In the genomic region with DNA sequence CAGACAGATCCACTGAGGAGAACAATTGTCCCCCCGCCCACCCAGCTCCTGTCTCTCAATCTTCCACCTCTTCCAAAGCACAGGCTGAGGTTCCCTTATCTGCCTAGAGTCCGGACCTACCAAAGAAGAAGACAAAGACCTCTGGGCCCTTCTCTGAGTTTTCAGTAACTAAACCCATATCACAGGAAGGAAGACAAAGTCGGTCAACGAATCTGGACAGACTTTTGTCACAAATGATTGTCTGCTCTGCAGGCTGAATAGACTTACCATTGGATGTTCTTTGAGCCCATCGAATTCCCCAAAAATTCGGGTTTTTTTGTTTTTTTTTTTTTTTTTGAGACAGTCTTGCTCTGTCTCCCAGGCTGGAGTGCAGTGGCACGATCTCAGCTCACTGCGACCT, we compare ENCODE assay signal across 32 cellular contexts. TPM values are rescaled to one million over a fixed set of nuclear protein-coding genes. Genes with fewer than 3 reads are reported as not detected.
"Had no signal": no experiment of that assay in that cellular context is flagged by ENCODE, and none has a peak within 500 bp of the region (broad histone marks: within the 10 kb centered on the region; RNA-seq: fewer than 3 reads in every experiment).

No MANE protein-coding gene starts in this region.

- H3K4me3 ChIP-seq: dorsolateral prefrontal cortex, heart left ventricle, hepatocyte, left lung, ovary, sigmoid colon, testis, tibial nerve, upper lobe of right lung, uterus had no signal

- H3K4me2 ChIP-seq: hepatocyte had no signal

- H3K4me3 Mint-ChIP-seq: natural killer cell treated with Interleukin-12 subunit alpha and Interleukin-12 subunit beta and Interleukin-15 and Interleukin-18, amount 100 ng/mL, for 72 hours; stimulated activated memory B cell treated with anti-CD40 and anti-IgM and Interleukin-4, amounts not matched to agents 10 μg/mL and 1 μg/mL and 100 μg/mL, for 72 hours had no signal

- H3K27ac ChIP-seq: heart left ventricle, left lung, ovary, testis, tibial nerve, upper lobe of right lung, uterus had no signal

- H3K36me3 ChIP-seq: heart left ventricle, left lung, ovary, sigmoid colon, tibial nerve, upper lobe of right lung, uterus had no signal

- DNase-seq: central memory CD4-positive, alpha-beta T cell; dorsolateral prefrontal cortex; effector CD4-positive, alpha-beta T cell; heart left ventricle; left cardiac atrium; left lung; mesendoderm; occipital lobe; ovary; posterior cingulate gyrus; retina; sigmoid colon; stimulated activated CD4-positive, alpha-beta T cell treated with anti-CD3 and anti-CD28 coated beads, Interleukin-4, amount 100 ng/mL, for 4 hours; stimulated activated naive CD8-positive, alpha-beta T cell treated with anti-CD3 and anti-CD28 coated beads, Interleukin-15, Interleukin-2, amounts not matched to agents 100 U/mL and 50 U/mL, for 24 hours; substantia nigra; testis; upper lobe of right lung; uterus had no signal

- H3K27ac Mint-ChIP-seq: natural killer cell treated with Interleukin-12 subunit alpha and Interleukin-12 subunit beta and Interleukin-15 and Interleukin-18, amount 100 ng/mL, for 72 hours; stimulated activated memory B cell treated with anti-CD40 and anti-IgM and Interleukin-4, amounts not matched to agents 10 μg/mL and 1 μg/mL and 100 μg/mL, for 72 hours had no signal

- H2AFZ ChIP-seq: hepatocyte had no signal

- H3K27me3 ChIP-seq: dorsolateral prefrontal cortex, hepatocyte, ovary, sigmoid colon, testis, tibial nerve, upper lobe of right lung, uterus had no signal

- H3K4me1 ChIP-seq: uterus had no signal

- H3K9me3 Mint-ChIP-seq: natural killer cell treated with Interleukin-12 subunit alpha and Interleukin-12 subunit beta and Interleukin-15 and Interleukin-18, amount 100 ng/mL, for 72 hours; stimulated activated memory B cell treated with anti-CD40 and anti-IgM and Interleukin-4, amounts not matched to agents 10 μg/mL and 1 μg/mL and 100 μg/mL, for 72 hours had no signal

- H3K36me3 Mint-ChIP-seq: natural killer cell treated with Interleukin-12 subunit alpha and Interleukin-12 subunit beta and Interleukin-15 and Interleukin-18, amount 100 ng/mL, for 72 hours; stimulated activated memory B cell treated with anti-CD40 and anti-IgM and Interleukin-4, amounts not matched to agents 10 μg/mL and 1 μg/mL and 100 μg/mL, for 72 hours had no signal

- H3K79me2 ChIP-seq: hepatocyte had no signal

- H3K9me3 ChIP-seq: heart left ventricle, left lung, ovary, sigmoid colon, testis, tibial nerve, upper lobe of right lung, uterus had no signal

RNA-seq across cellular contexts. Expression of gene C9orf50, which starts 58.0 kb away (rescaled TPM):
- total RNA-seq: cerebellum; fibroblast of villous mesenchyme; frontal cortex; glomerular endothelial cell; heart left ventricle; hepatocyte; kidney epithelial cell; left cardiac atrium; left lung; lower leg skin; lung microvascular endothelial cell; mononuclear cell; natural killer cell treated with Interleukin-12 subunit alpha and Interleukin-12 subunit beta and Interleukin-15 and Interleukin-18, amount 100 ng/mL, for 72 hours; occipital lobe; pulmonary artery endothelial cell; skeletal muscle tissue; upper lobe of right lung had no signal
- polyA plus RNA-seq: heart left ventricle, hepatocyte had no signal
